In the genomic region with DNA sequence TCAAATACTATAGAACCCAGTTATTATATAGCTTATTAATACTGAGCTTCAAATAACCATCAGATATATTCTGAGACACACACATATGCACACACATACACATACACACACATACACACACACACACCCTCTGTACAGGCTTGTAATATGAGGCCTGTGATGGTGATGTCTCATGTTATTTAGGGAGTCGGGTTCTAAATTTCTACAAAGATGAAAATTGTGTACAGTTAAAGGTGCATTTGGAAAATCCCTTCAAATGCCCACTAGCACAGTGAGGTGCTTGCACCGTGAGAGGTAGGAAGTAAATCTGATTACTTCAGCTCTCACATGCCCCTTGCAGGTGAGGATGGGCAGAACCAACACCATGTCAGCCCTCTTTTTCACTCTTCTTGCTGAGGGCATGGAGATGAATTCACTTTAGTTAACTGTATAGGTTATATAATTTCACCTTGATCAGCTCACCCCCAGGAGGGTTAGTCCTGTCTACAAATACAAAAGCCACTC, we compare ENCODE assay signal across 26 cellular contexts.
A peak's percentile ranks its signal among the peaks of the same experiment; 100 is the strongest.
DNase-seq lines count a peak whose midpoint lies in the region; ATAC-seq and TF ChIP-seq lines count a peak whose summit lies in the region.
"Had no signal": no experiment of that assay in that cellular context is flagged by ENCODE, and none has a peak within 500 bp of the region (broad histone marks: within the 10 kb centered on the region; RNA-seq: fewer than 3 reads in every experiment).

No MANE protein-coding gene starts in this region.

- peaks cover 0 to 26% (median 7%) of the 10 kb centered on the region in 7 donors for H3K9me3 Mint-ChIP-seq in naive B cell
- H3K9me3 Mint-ChIP-seq in CD8-positive, alpha-beta T cell: peaks cover 13% of the 10 kb centered on the region

- H3K36me3 Mint-ChIP-seq in naive B cell: peaks cover 0 to 7% of the 10 kb centered on the region in 2 donors
- no peaks in the 10 kb centered on the region for H3K36me3 Mint-ChIP-seq in CD8-positive, alpha-beta T cell
- H3K36me3 Mint-ChIP-seq: CD4-positive, alpha-beta memory T cell had no signal

- H3K27me3 Mint-ChIP-seq in naive B cell: no peaks in the 10 kb centered on the region
- H3K27me3 Mint-ChIP-seq in CD8-positive, alpha-beta T cell (ENCODE audit: low read depth): no peaks in the 10 kb centered on the region

- no peak for ATAC-seq in GM18505 (IDR thresholded peaks at IDR 0.05; ENCODE audit: unreplicated experiment)
- ATAC-seq in naive B cell (ENCODE audit: low read depth in 2 of 2): peak; percentile 16
- ATAC-seq in left colon: no peak
- ATAC-seq in GM21381 (IDR thresholded peaks at IDR 0.05; ENCODE audit: unreplicated experiment): no peak
- ATAC-seq in CD8-positive, alpha-beta T cell: no peak
- ATAC-seq: gastroesophageal sphincter, HCT116, mucosa of descending colon, Panc1 had no signal

- intact Hi-C loops in left colon (cut with DNase I, micrococcal nuclease): no loop called here
- intact Hi-C loops in CD8-positive, alpha-beta T cell (cut with DNase I, micrococcal nuclease): no loop called here

- CTCF ChIA-PET in CD8-positive, alpha-beta T cell (lab: Charles Lee): no interaction called here

- H3K4me2 ChIP-seq in OCI-LY3 (ENCODE audit: low read length): peak overlapping the region; percentile 75

- H3K79me2 ChIP-seq in OCI-LY3 (ENCODE audit: low read length): no peaks in the 10 kb centered on the region

- peaks cover 11% of the 10 kb centered on the region; the same call in 1 of the 2 replicates for H4K20me1 ChIP-seq in OCI-LY3 (ENCODE audit: insufficient read depth, low read length)

- peaks cover 64 to 75% (median 69%) of the 10 kb centered on the region in 3 donors for H3K4me1 Mint-ChIP-seq in naive B cell
- H3K4me1 Mint-ChIP-seq in CD8-positive, alpha-beta T cell (ENCODE audit: low read depth): peaks cover 8% of the 10 kb centered on the region

- peaks cover 62% of the 10 kb centered on the region for H3K4me1 ChIP-seq in OCI-LY3 (ENCODE audit: low read length)
- H3K4me1 ChIP-seq in CD8-positive, alpha-beta T cell (ENCODE audit: insufficient read depth, low read length): no peaks in the 10 kb centered on the region

- DNase-seq in GM06990 (ENCODE audit: extremely low read depth, insufficient read length) (no peak), naive B cell (no peak), left colon (no peak)
- DNase-seq in CD8-positive, alpha-beta T cell: no peak
- DNase-seq: activated CD4-positive, alpha-beta T cell treated with anti-CD3 and anti-CD28 coated beads for 4 hours; AML-193; amygdala; brain microvascular endothelial cell; CD4-positive, alpha-beta memory T cell; EL; KG1; left cardiac atrium; mucosa of descending colon; NCI-H1417; NCI-H2029 treated with DMSO at 0.1 percent for 48 hours; NCI-H526; SHP77; stimulated activated naive CD4-positive, alpha-beta T cell had no signal

- H3K4me3 Mint-ChIP-seq in naive B cell: peak overlapping the region in 4 of 8 donors; percentile 7 to 60 (median 38)
- H3K4me3 Mint-ChIP-seq in CD8-positive, alpha-beta T cell: no peak overlapping the region
- H3K4me3 Mint-ChIP-seq: CD4-positive, alpha-beta memory T cell; natural killer cell treated with Interleukin-12 subunit alpha and Interleukin-12 subunit beta and Interleukin-15 and Interleukin-18, amount 100 ng/mL, for 72 hours; T-helper 2 cell treated with Interferon-gamma antibody and Interleukin-4, amounts not matched to agents 5 μg/mL and 100 μg/mL, for 36 hours had no signal

- peak; percentile 14 for TF ChIP-seq CTCF in GM06990 (IDR thresholded peaks at IDR 0.05; ENCODE audit: insufficient read depth, low read length, poor library complexity, severe bottlenecking)
- peak; percentile 40 for TF ChIP-seq CTCF in OCI-LY3 (IDR thresholded peaks at IDR 0.05; ENCODE audit: low read depth, low read length)
- no peak for TF ChIP-seq CTCF in CD8-positive, alpha-beta T cell (IDR thresholded peaks at IDR 0.05)

- H3K27me3 ChIP-seq in GM06990 (replicated peaks; ENCODE audit: control insufficient read depth, insufficient read depth, low read length) (no peaks in the 10 kb centered on the region), OCI-LY3 (ENCODE audit: low read depth, low read length) (peaks cover 77% of the 10 kb centered on the region)
- H3K27me3 ChIP-seq in CD8-positive, alpha-beta T cell (ENCODE audit: insufficient read depth, low read length): no peaks in the 10 kb centered on the region
- H3K27me3 ChIP-seq: brain microvascular endothelial cell, gastroesophageal sphincter had no signal

- POLR2A ChIA-PET in CD8-positive, alpha-beta T cell (lab: Charles Lee): no interaction called here

- H2AFZ ChIP-seq in OCI-LY3 (ENCODE audit: low read depth, low read length): no peak overlapping the region

- peak overlapping the region; percentile 35 for H3K27ac ChIP-seq in OCI-LY3 (ENCODE audit: low read length)
- H3K27ac ChIP-seq in CD8-positive, alpha-beta T cell (ENCODE audit: low read depth, low read length): no peak overlapping the region
- H3K27ac ChIP-seq: brain microvascular endothelial cell, gastroesophageal sphincter had no signal

- peak overlapping the region in 3 of 6 donors; percentile 4 to 94 (median 92) for H3K27ac Mint-ChIP-seq in naive B cell
- H3K27ac Mint-ChIP-seq in CD8-positive, alpha-beta T cell: no peak overlapping the region
- H3K27ac Mint-ChIP-seq: CD4-positive, alpha-beta memory T cell; natural killer cell treated with Interleukin-12 subunit alpha and Interleukin-12 subunit beta and Interleukin-15 and Interleukin-18, amount 100 ng/mL, for 72 hours; T-helper 2 cell treated with Interferon-gamma antibody and Interleukin-4, amounts not matched to agents 5 μg/mL and 100 μg/mL, for 36 hours had no signal

- TF ChIP-seq POLR2A in GM18505 (IDR thresholded peaks at IDR 0.05; ENCODE audit: borderline replicate concordance, extremely low read depth, insufficient read depth, insufficient read length): peak; percentile 72

- H3K36me3 ChIP-seq in GM06990 (ENCODE audit: control insufficient read depth, insufficient read depth, low read length): no peaks in the 10 kb centered on the region
- H3K36me3 ChIP-seq in OCI-LY3 (replicated peaks; ENCODE audit: low read depth, low read length): no peaks in the 10 kb centered on the region
- H3K36me3 ChIP-seq in CD8-positive, alpha-beta T cell (ENCODE audit: insufficient read depth, low read length): no peaks in the 10 kb centered on the region
- H3K36me3 ChIP-seq: brain microvascular endothelial cell, gastroesophageal sphincter had no signal

- no peak overlapping the region for H3K4me3 ChIP-seq in GM06990 (replicated peaks; ENCODE audit: low read depth, low read length)
- H3K4me3 ChIP-seq in OCI-LY3 (ENCODE audit: low read length): peak overlapping the region; percentile 37
- no peak overlapping the region for H3K4me3 ChIP-seq in CD8-positive, alpha-beta T cell (ENCODE audit: low read depth, low read length)
- H3K4me3 ChIP-seq: gastroesophageal sphincter, mucosa of descending colon had no signal

- no peak overlapping the region; the same call in 1 of the 2 replicates for H3K9ac ChIP-seq in OCI-LY3 (ENCODE audit: low read length)

- H3K9me3 ChIP-seq in OCI-LY3 (ENCODE audit: insufficient read depth, low read length): peaks cover 8% of the 10 kb centered on the region; the same call in 1 of the 2 replicates
- H3K9me3 ChIP-seq in CD8-positive, alpha-beta T cell (ENCODE audit: low read length): no peaks in the 10 kb centered on the region

Comparison
In these comparisons a context has a peak if more than half of its experiments do, and no peak if none do; other contexts are left out.
1. ATAC-seq: peak in naive B cell (2 of 2); none in GM18505 (single experiment), left colon (single experiment), GM21381 (single experiment) and CD8-positive, alpha-beta T cell (single experiment).